Comparison of ENCODE assay signal across 1 cellular context in genomic region chr12:111367661-111368221, GRCh38.
TF ChIP-seq lines count a peak whose summit lies in the region.

No MANE protein-coding gene starts in this region.

TF ChIP-seq in H1, 55 proteins besides CTCF, POLR2A, EP300 and RAD21:
- no peak for TF ChIP-seq TBP (IDR thresholded peaks at IDR 0.05; ENCODE audit: low read depth, low read length)
- no peak for TF ChIP-seq SP2 (IDR thresholded peaks at IDR 0.05; ENCODE audit: low read length)
- no peak for TF ChIP-seq SP1 (IDR thresholded peaks at IDR 0.05; ENCODE audit: low read depth, low read length)
- no peak for TF ChIP-seq BACH1 (IDR thresholded peaks at IDR 0.05; ENCODE audit: low read length)
- no peak for TF ChIP-seq CHD2 (IDR thresholded peaks at IDR 0.05; ENCODE audit: low read length)
- TF ChIP-seq CEBPB (IDR thresholded peaks at IDR 0.05; ENCODE audit: low read depth, low read length) = no peak
- TF ChIP-seq RXRA (IDR thresholded peaks at IDR 0.05; ENCODE audit: insufficient read depth, low read depth, low read length) = no peak
- TF ChIP-seq TAF1 (IDR thresholded peaks at IDR 0.05; ENCODE audit: low read depth, low read length) = no peak
- TF ChIP-seq KDM4A (IDR thresholded peaks at IDR 0.05; ENCODE audit: low read depth, low read length, severe bottlenecking) = no peak
- TF ChIP-seq ZNF274 (IDR thresholded peaks at IDR 0.05; ENCODE audit: borderline replicate concordance, extremely low read depth, low read length) = no peak
- no peak for TF ChIP-seq RBBP5 (IDR thresholded peaks at IDR 0.05; ENCODE audit: borderline replicate concordance, low read depth, low read length)
- TF ChIP-seq HDAC6 (IDR thresholded peaks at IDR 0.05; ENCODE audit: low read depth, low read length) = no peak
- no peak for TF ChIP-seq SAP30 (IDR thresholded peaks at IDR 0.05; ENCODE audit: insufficient read depth, insufficient replicate concordance, low read length)
